In the genomic region with DNA sequence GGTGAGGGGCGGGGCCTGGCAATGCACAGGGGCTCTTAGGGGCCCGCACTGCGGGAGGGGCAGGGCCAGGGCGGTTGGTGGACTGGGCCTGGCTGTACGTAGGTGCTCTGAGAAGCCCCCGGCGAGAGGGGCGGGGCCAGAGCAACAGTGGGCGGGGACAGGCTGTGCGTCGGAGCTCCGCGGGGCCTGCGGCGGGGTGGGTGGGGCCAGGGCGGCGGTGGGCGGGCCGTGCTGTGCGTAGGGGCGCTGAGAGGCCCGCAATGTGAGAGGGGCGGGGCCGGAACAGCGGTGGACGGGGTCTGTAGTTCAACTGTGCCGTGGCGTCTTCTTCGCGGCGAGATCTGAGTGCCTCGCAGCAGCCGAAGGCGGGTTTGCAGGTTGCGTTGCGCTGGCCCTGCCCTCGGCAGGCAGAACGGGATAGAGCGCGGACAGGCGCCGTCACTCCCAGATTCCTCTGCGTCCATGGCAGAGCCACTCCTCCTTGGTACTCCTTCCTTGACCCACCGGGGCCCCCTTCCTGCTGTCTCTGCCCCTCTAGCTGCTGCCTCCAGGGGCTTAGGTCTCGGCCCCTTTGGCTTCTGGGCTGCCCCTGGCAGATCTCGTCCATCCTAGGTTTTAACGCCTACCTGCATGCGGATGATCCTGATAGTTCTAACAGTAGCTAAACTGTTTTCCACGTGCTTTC, we compare ENCODE assay signal across 8 cellular contexts. TPM values are rescaled to one million over a fixed set of nuclear protein-coding genes. Genes with fewer than 3 reads are reported as not detected.
DNase-seq lines count a peak whose midpoint lies in the region; ATAC-seq and TF ChIP-seq lines count a peak whose summit lies in the region.

No MANE protein-coding gene starts in this region.

- TF ChIP-seq CTCF in right lobe of liver (IDR thresholded peaks at IDR 0.05), result no peak

- peak in 13 of 14 donors; percentile 48 to 90 (median 83) for DNase-seq in C1 segment of cervical spinal cord (lab: John Stamatoyannopoulos, UW)
- peak; percentile 86 for DNase-seq in NCI-H526 treated with DMSO at 0.1 percent for 48 hours (lab: John Stamatoyannopoulos, UW)
- peak; percentile 95 for DNase-seq in activated CD4-positive, alpha-beta T cell treated with anti-CD3 and anti-CD28 coated beads, Interleukin-2, amount 10 ng/mL, durations not matched to agents 7 days and 5 days
- peak; percentile 94 to 96 (median 95) for DNase-seq in right lobe of liver
- peak; percentile 98 for DNase-seq in stimulated activated CD4-positive, alpha-beta T cell treated with anti-CD3 and anti-CD28 coated beads, Interleukin-4, amount 100 ng/mL, for 1 hour

- H3K27me3 Mint-ChIP-seq in activated CD4-positive, alpha-beta T cell treated with anti-CD3 and anti-CD28 coated beads, Interleukin-2, amount 10 ng/mL, durations not matched to agents 7 days and 5 days, result peaks cover 4% of the 10 kb centered on the region
- H3K27me3 Mint-ChIP-seq in dendritic cell treated with granulocyte-macrophage colony-stimulating factor and Interleukin-4, amounts not matched to agents 40 ng/mL and 50 ng/mL, for 4 days, result peaks cover 25% of the 10 kb centered on the region

- peaks cover 18% of the 10 kb centered on the region for H3K4me1 Mint-ChIP-seq in activated CD4-positive, alpha-beta T cell treated with anti-CD3 and anti-CD28 coated beads, Interleukin-2, amount 10 ng/mL, durations not matched to agents 7 days and 5 days
- peaks cover 38% of the 10 kb centered on the region for H3K4me1 Mint-ChIP-seq in dendritic cell treated with granulocyte-macrophage colony-stimulating factor and Interleukin-4, amounts not matched to agents 40 ng/mL and 50 ng/mL, for 4 days (ENCODE audit: low read depth)

- peak; percentile 64 for ATAC-seq in GM19328 (IDR thresholded peaks at IDR 0.05; ENCODE audit: unreplicated experiment)
- ATAC-seq in HG03460 (IDR thresholded peaks at IDR 0.05; ENCODE audit: unreplicated experiment), result peak; percentile 65
- ATAC-seq in right lobe of liver, result peak; percentile 92 to 94 (median 92)

- no peaks in the 10 kb centered on the region for H3K36me3 Mint-ChIP-seq in activated CD4-positive, alpha-beta T cell treated with anti-CD3 and anti-CD28 coated beads, Interleukin-2, amount 10 ng/mL, durations not matched to agents 7 days and 5 days (ENCODE audit: low read depth)
- H3K36me3 Mint-ChIP-seq in dendritic cell treated with granulocyte-macrophage colony-stimulating factor and Interleukin-4, amounts not matched to agents 40 ng/mL and 50 ng/mL, for 4 days (ENCODE audit: low read depth), result peaks cover 7% of the 10 kb centered on the region

- TF ChIP-seq POLR2A in right lobe of liver (IDR thresholded peaks at IDR 0.05), result no peak

- peak overlapping the region; percentile 87 for H3K4me3 Mint-ChIP-seq in activated CD4-positive, alpha-beta T cell treated with anti-CD3 and anti-CD28 coated beads, Interleukin-2, amount 10 ng/mL, durations not matched to agents 7 days and 5 days
- H3K4me3 Mint-ChIP-seq in dendritic cell treated with granulocyte-macrophage colony-stimulating factor and Interleukin-4, amounts not matched to agents 40 ng/mL and 50 ng/mL, for 4 days, result peak overlapping the region; percentile 81

- peak overlapping the region; percentile 87 for H3K27ac Mint-ChIP-seq in activated CD4-positive, alpha-beta T cell treated with anti-CD3 and anti-CD28 coated beads, Interleukin-2, amount 10 ng/mL, durations not matched to agents 7 days and 5 days
- peak overlapping the region; percentile 83 for H3K27ac Mint-ChIP-seq in dendritic cell treated with granulocyte-macrophage colony-stimulating factor and Interleukin-4, amounts not matched to agents 40 ng/mL and 50 ng/mL, for 4 days

- 2% methylated on average over 6 of the region's 49 CpGs for WGBS in right lobe of liver (ENCODE audit: insufficient coverage, low coverage, low lambda C conversion rate, missing lambda C conversion rate)

- H3K9me3 ChIP-seq in right lobe of liver, result no peaks in the 10 kb centered on the region

- POLR2A ChIA-PET in activated CD4-positive, alpha-beta T cell treated with anti-CD3 and anti-CD28 coated beads, Interleukin-2, amount 10 ng/mL, durations not matched to agents 7 days and 5 days (lab: Charles Lee), result interaction anchor here (0.7 kb wide), 1 partner anchor 21 kb away, joined by 9 read pairs; no protein-coding TSS in a partner anchor

- no peaks in the 10 kb centered on the region for H3K9me3 Mint-ChIP-seq in activated CD4-positive, alpha-beta T cell treated with anti-CD3 and anti-CD28 coated beads, Interleukin-2, amount 10 ng/mL, durations not matched to agents 7 days and 5 days
- no peaks in the 10 kb centered on the region for H3K9me3 Mint-ChIP-seq in dendritic cell treated with granulocyte-macrophage colony-stimulating factor and Interleukin-4, amounts not matched to agents 40 ng/mL and 50 ng/mL, for 4 days

- intact Hi-C loops in dendritic cell treated with granulocyte-macrophage colony-stimulating factor and Interleukin-4, amounts not matched to agents 40 ng/mL and 50 ng/mL, for 4 days (cut with micrococcal nuclease), result loop anchor here (1.0 to 10.0 kb wide), 3 partner anchors 34 to 240 kb away; a partner anchor contains a TSS
- intact Hi-C loops in right lobe of liver (cut with DNase I), result no loop called here

- peak overlapping the region; percentile 72 to 90 (median 74) for H3K4me3 ChIP-seq in right lobe of liver

- H3K36me3 ChIP-seq in right lobe of liver, result no peaks in the 10 kb centered on the region

- no peaks in the 10 kb centered on the region for H3K27me3 ChIP-seq in right lobe of liver

- CTCF ChIA-PET in activated CD4-positive, alpha-beta T cell treated with anti-CD3 and anti-CD28 coated beads, Interleukin-2, amount 10 ng/mL, durations not matched to agents 7 days and 5 days (lab: Charles Lee), result interaction anchor here (0.6 to 2.4 kb wide), 8 partner anchors 13 to 235 kb away, joined by 3 to 7 read pairs (median 3); no protein-coding TSS in a partner anchor

- peaks cover 0 to 3% (median 0%) of the 10 kb centered on the region in 4 donors for H3K4me1 ChIP-seq in right lobe of liver

- peak overlapping the region; percentile 34 to 69 (median 51) for H3K27ac ChIP-seq in right lobe of liver

RNA-seq across cellular contexts. Expression of a gene that starts 33.2 kb away (rescaled TPM):
- total RNA-seq in activated CD4-positive, alpha-beta T cell treated with anti-CD3 and anti-CD28 coated beads, Interleukin-2, amount 10 ng/mL, durations not matched to agents 7 days and 5 days, result 10 to 100 TPM; 44.9 to 45.3 TPM
- total RNA-seq in right lobe of liver, result 1 to 10 TPM in 3 of 6 experiments, under 1 TPM in 3; 0.26 to 2.2 (median 0.90) TPM

Comparison
In these comparisons a context has a peak if more than half of its experiments do, and no peak if none do; other contexts are left out.
1. Peak in every context shown above with its lines: DNase-seq, ATAC-seq, H3K4me3 ChIP-seq and H3K27ac ChIP-seq.
2. RNA of a gene that starts 33.2 kb away (total RNA-seq): 44.9 to 45.3 TPM in activated CD4-positive, alpha-beta T cell treated with anti-CD3 and anti-CD28 coated beads, Interleukin-2, amount 10 ng/mL, durations not matched to agents 7 days and 5 days; 0.26 to 2.2 TPM in right lobe of liver; every median in the first group is over 10 times any median in the second.